1 cellular context compared by ENCODE assay signal in genomic region chr22:46147471-46148267, GRCh38.
A peak's percentile ranks its signal among the peaks of the same experiment; 100 is the strongest.
TF ChIP-seq lines count a peak whose summit lies in the region.

No MANE protein-coding gene starts in this region.

TF ChIP-seq in HepG2, 621 proteins besides CTCF, POLR2A, EP300 and RAD21 (continued from another document and continues in another):
- TF ChIP-seq ZNF609 (CRISPR knock-in tag; IDR thresholded peaks at IDR 0.05; ENCODE audit: borderline replicate concordance), result peak; percentile 76; the same call in 1 of the 2 replicates
- TF ChIP-seq ZBTB44 (CRISPR knock-in tag; IDR thresholded peaks at IDR 0.05), result no peak
- no peak for TF ChIP-seq ZBTB21 (CRISPR knock-in tag; IDR thresholded peaks at IDR 0.05)
- 0 out of 2 replicates have a peak, but pooled peaks have one; percentile 57 for TF ChIP-seq SKIL (CRISPR knock-in tag; IDR thresholded peaks at IDR 0.05; ENCODE audit: borderline replicate concordance)
- TF ChIP-seq U2AF2 (IDR thresholded peaks at IDR 0.05; ENCODE audit: low read depth, low read length), result no peak
- TF ChIP-seq ZNF766 (CRISPR knock-in tag; IDR thresholded peaks at IDR 0.05; ENCODE audit: borderline replicate concordance), result no peak
- no peak for TF ChIP-seq ZNF737 (CRISPR knock-in tag; IDR thresholded peaks at IDR 0.05; ENCODE audit: borderline replicate concordance)
- no peak for TF ChIP-seq ZNF781 (CRISPR knock-in tag; IDR thresholded peaks at IDR 0.05; ENCODE audit: borderline replicate concordance, not compliant biosample characterization)
- TF ChIP-seq ZNF17 (CRISPR knock-in tag; IDR thresholded peaks at IDR 0.05), result no peak
- no peak for TF ChIP-seq NR1H2 (CRISPR knock-in tag; IDR thresholded peaks at IDR 0.05; ENCODE audit: borderline replicate concordance, low read depth)
- TF ChIP-seq TRIM24 (CRISPR knock-in tag; IDR thresholded peaks at IDR 0.05), result no peak
- TF ChIP-seq ZNF207 (IDR thresholded peaks at IDR 0.05; ENCODE audit: borderline replicate concordance), result no peak
- no peak for TF ChIP-seq PAX8 (CRISPR knock-in tag; IDR thresholded peaks at IDR 0.05; ENCODE audit: borderline replicate concordance)
- no peak for TF ChIP-seq RBAK (CRISPR knock-in tag; IDR thresholded peaks at IDR 0.05)
- 0 out of 2 replicates have a peak, but pooled peaks have one; percentile 30 for TF ChIP-seq DPF2 (CRISPR knock-in tag; IDR thresholded peaks at IDR 0.05; ENCODE audit: borderline replicate concordance, low read depth)
- TF ChIP-seq PHF8 (CRISPR knock-in tag; IDR thresholded peaks at IDR 0.05), result no peak
- no peak for TF ChIP-seq U2AF1 (optimal IDR thresholded peaks at IDR 0.05; ENCODE audit: low read depth, low read length)
- peak; percentile 90 for TF ChIP-seq ZBTB7B (CRISPR knock-in tag; IDR thresholded peaks at IDR 0.05)
- no peak for TF ChIP-seq ZNF446 (CRISPR knock-in tag; IDR thresholded peaks at IDR 0.05)
- TF ChIP-seq MTA1 (CRISPR knock-in tag; IDR thresholded peaks at IDR 0.05; ENCODE audit: borderline replicate concordance), result peak; percentile 96
- no peak for TF ChIP-seq CENPX (CRISPR knock-in tag; IDR thresholded peaks at IDR 0.05)
- peak; percentile 97 for TF ChIP-seq TFE3 (CRISPR knock-in tag; IDR thresholded peaks at IDR 0.05)
- TF ChIP-seq ZNF234 (CRISPR knock-in tag; conservative IDR thresholded peaks at IDR 0.05), result peak; percentile 82; the same call in 1 of the 2 replicates
- no peak for TF ChIP-seq ZFP36L2 (CRISPR knock-in tag; IDR thresholded peaks at IDR 0.05)
- no peak for TF ChIP-seq XBP1 (CRISPR knock-in tag; IDR thresholded peaks at IDR 0.05)
- peak; percentile 63 for TF ChIP-seq SP5 (CRISPR knock-in tag; IDR thresholded peaks at IDR 0.05; ENCODE audit: borderline replicate concordance, low read depth)
- peak; percentile 24; the same call in 1 of the 2 replicates for TF ChIP-seq GATA4 (IDR thresholded peaks at IDR 0.05; ENCODE audit: borderline replicate concordance, low read depth)
- TF ChIP-seq HIVEP1 (CRISPR knock-in tag; IDR thresholded peaks at IDR 0.05), result no peak
- no peak for TF ChIP-seq GZF1 (CRISPR knock-in tag; IDR thresholded peaks at IDR 0.05)
- TF ChIP-seq MTF1 (CRISPR knock-in tag; IDR thresholded peaks at IDR 0.05), result no peak
- TF ChIP-seq MNT (IDR thresholded peaks at IDR 0.05), result 0 out of 2 replicates have a peak, but pooled peaks have one; percentile 18
- TF ChIP-seq MAF1 (CRISPR knock-in tag; IDR thresholded peaks at IDR 0.05; ENCODE audit: borderline replicate concordance), result no peak
- TF ChIP-seq KLF16 (CRISPR knock-in tag; IDR thresholded peaks at IDR 0.05), result peak in 1 of 2 experiments; percentile 20; a peak in 1 of 4 replicates
- TF ChIP-seq ZNF660 (CRISPR knock-in tag; IDR thresholded peaks at IDR 0.05; ENCODE audit: borderline replicate concordance, low read depth), result no peak
- 0 out of 2 replicates have a peak, but pooled peaks have one; percentile 27 for TF ChIP-seq ZNF644 (CRISPR knock-in tag; IDR thresholded peaks at IDR 0.05; ENCODE audit: low read depth)
- no peak; the same call in 1 of the 2 replicates for TF ChIP-seq MXD1 (CRISPR knock-in tag; IDR thresholded peaks at IDR 0.05)
- no peak for TF ChIP-seq ZNF597 (CRISPR knock-in tag; IDR thresholded peaks at IDR 0.05)
- peak; percentile 67; the same call in 1 of the 2 replicates for TF ChIP-seq ZNF543 (CRISPR knock-in tag; IDR thresholded peaks at IDR 0.05)
- TF ChIP-seq KAT8 (CRISPR knock-in tag; IDR thresholded peaks at IDR 0.05), result peak; percentile 50
- TF ChIP-seq LRRFIP1 (CRISPR knock-in tag; conservative IDR thresholded peaks at IDR 0.05), result no peak
- peak; percentile 73 for TF ChIP-seq NR2F6 (IDR thresholded peaks at IDR 0.05)
- TF ChIP-seq NR2F6 (CRISPR knock-in tag; IDR thresholded peaks at IDR 0.05), result peak; percentile 93
- TF ChIP-seq THRA (CRISPR knock-in tag; IDR thresholded peaks at IDR 0.05; ENCODE audit: borderline replicate concordance), result peak; percentile 59; the same call in 1 of the 2 replicates
